23 cellular contexts compared by ENCODE assay signal in genomic region chr5:9698849-9699240, GRCh38.
"Had no signal": no experiment of that assay in that cellular context is flagged by ENCODE, and none has a peak within 500 bp of the region (broad histone marks: within the 10 kb centered on the region; RNA-seq: fewer than 3 reads in every experiment).

No MANE protein-coding gene starts in this region.

- H3K9ac ChIP-seq: parathyroid adenoma had no signal

- H3K4me3 ChIP-seq: cardiac muscle cell, gastrocnemius medialis, upper lobe of right lung had no signal

- H2AFZ ChIP-seq: parathyroid adenoma had no signal

- H3K9me3 ChIP-seq: gastrocnemius medialis, neutrophil, upper lobe of right lung had no signal

- FAIRE-seq: islet of Langerhans had no signal

- H3K4me1 ChIP-seq: gastrocnemius medialis, parathyroid adenoma, upper lobe of right lung had no signal

- H3K27me3 ChIP-seq: cardiac muscle cell, gastrocnemius medialis, neutrophil, upper lobe of right lung had no signal

- H3K27ac ChIP-seq: cardiac muscle cell, gastrocnemius medialis, neutrophil, parathyroid adenoma, upper lobe of right lung had no signal

- DNase-seq: activated CD4-positive, alpha-beta T cell treated with anti-CD3 and anti-CD28 coated beads for 4 hours; activated CD4-positive, alpha-beta T cell treated with anti-CD3 and anti-CD28 coated beads, Interleukin-2, amount 50 U/mL, for 48 hours; activated CD4-positive, CD25-positive, alpha-beta regulatory T cell; activated CD8-positive, alpha-beta memory T cell treated with anti-CD3 and anti-CD28 coated beads, Interleukin-2, amount 50 U/mL, for 48 hours; activated naive CD4-positive, alpha-beta T cell treated with anti-CD3 and anti-CD28 coated beads for 36 hours; activated naive CD8-positive, alpha-beta T cell treated with anti-CD3 and anti-CD28 coated beads, Interleukin-2, amount 10 ng/mL, durations not matched to agents 7 days and 5 days; activated T-cell treated with anti-CD3 and anti-CD28 coated beads, Interleukin-2, amount 50 U/mL, for 4 hours; amygdala; effector CD4-positive, alpha-beta T cell; erythroblast; gastrocnemius medialis; left ventricle myocardium superior; mammary epithelial cell; right cardiac atrium; stimulated activated CD4-positive, alpha-beta T cell treated with anti-CD3 and anti-CD28 coated beads, Interleukin-12 subunit alpha, Interleukin-12 subunit beta, amount 100 ng/mL, for 4 hours; stimulated activated CD4-positive, alpha-beta T cell treated with anti-CD3 and anti-CD28 coated beads, Interleukin-4, amount 100 ng/mL, for 4 hours; stimulated activated naive CD8-positive, alpha-beta T cell treated with anti-CD3 and anti-CD28 coated beads, Interleukin-15, Interleukin-2, amounts not matched to agents 100 U/mL and 50 U/mL, for 24 hours; T-helper 17 cell; upper lobe of right lung had no signal

- H3K36me3 ChIP-seq: cardiac muscle cell, gastrocnemius medialis, neutrophil, upper lobe of right lung had no signal

- ATAC-seq: activated T-cell treated with anti-CD3 and anti-CD28 coated beads, Interleukin-2, amount 50 U/mL, for 4 hours; gastrocnemius medialis; left ventricle myocardium superior; right cardiac atrium; stimulated activated naive CD8-positive, alpha-beta T cell treated with anti-CD3 and anti-CD28 coated beads, Interleukin-15, Interleukin-2, amounts not matched to agents 100 U/mL and 50 U/mL, for 24 hours; T-helper 17 cell; upper lobe of right lung had no signal
